In genomic region chr3:111712294-111713180, GRCh38 we compare ENCODE assay signal across 9 cellular contexts. TPM values are rescaled to one million over a fixed set of nuclear protein-coding genes. Genes with fewer than 3 reads are reported as not detected.
DNase-seq lines count a peak whose midpoint lies in the region; ATAC-seq and TF ChIP-seq lines count a peak whose summit lies in the region.
"Had no signal": no experiment of that assay in that cellular context is flagged by ENCODE, and none has a peak within 500 bp of the region (broad histone marks: within the 10 kb centered on the region; RNA-seq: fewer than 3 reads in every experiment).

No MANE protein-coding gene starts in this region.

- H3K27me3 ChIP-seq in brain microvascular endothelial cell (replicated peaks): no peaks in the 10 kb centered on the region

- peak overlapping the region; percentile 22 to 96 (median 74) for H3K27ac Mint-ChIP-seq in immature natural killer cell
- no peak overlapping the region for H3K27ac Mint-ChIP-seq in chondrocyte (ENCODE audit: unreplicated experiment)

- H3K4me3 Mint-ChIP-seq in immature natural killer cell (peak overlapping the region in 1 of 5 donors; percentile 18), chondrocyte (ENCODE audit: unreplicated experiment) (no peak overlapping the region)

- no peak overlapping the region for H3K4me3 ChIP-seq in brain microvascular endothelial cell (ENCODE audit: low read depth, low read length)
- H3K4me3 ChIP-seq: lung had no signal

- no peak overlapping the region for H3K27ac ChIP-seq in brain microvascular endothelial cell

- TF ChIP-seq CTCF in chondrocyte (IDR thresholded peaks at IDR 0.05) (no peak), brain microvascular endothelial cell (IDR thresholded peaks at IDR 0.05; ENCODE audit: low read depth, low read length, missing control alignments) (no peak)

- H3K36me3 ChIP-seq in brain microvascular endothelial cell (replicated peaks): no peaks in the 10 kb centered on the region

- H3K9me3 Mint-ChIP-seq in immature natural killer cell: no peaks in the 10 kb centered on the region
- no peaks in the 10 kb centered on the region for H3K9me3 Mint-ChIP-seq in chondrocyte (ENCODE audit: low read depth)

- peaks cover 48 to 52% of the 10 kb centered on the region in 2 donors for H3K4me1 Mint-ChIP-seq in immature natural killer cell
- H3K4me1 Mint-ChIP-seq in chondrocyte (ENCODE audit: low read depth): peaks cover 18% of the 10 kb centered on the region

- in situ Hi-C loops in brain microvascular endothelial cell (cut with HindIII; ENCODE audit: low pct_ligation_motif_present, low sequenced_read_pairs): loop anchor here (10.0 kb wide), 1 partner anchor 152 kb away; no protein-coding TSS in a partner anchor

- peak; percentile 83 for ATAC-seq in HG02852 (IDR thresholded peaks at IDR 0.05; ENCODE audit: unreplicated experiment)
- no peak for ATAC-seq in GM18861 (IDR thresholded peaks at IDR 0.05; ENCODE audit: unreplicated experiment)

- H3K27me3 Mint-ChIP-seq in immature natural killer cell (ENCODE audit: low read depth in 3 of 3) (peaks cover 0 to 2% (median 0%) of the 10 kb centered on the region in 3 donors), chondrocyte (ENCODE audit: low read depth) (no peaks in the 10 kb centered on the region)

- H3K36me3 Mint-ChIP-seq in immature natural killer cell (peaks cover 3 to 22% (median 3%) of the 10 kb centered on the region in 3 donors), chondrocyte (ENCODE audit: low read depth) (no peaks in the 10 kb centered on the region)

- DNase-seq in AG08395 (ENCODE audit: low spot score): peak; percentile 29
- peak; percentile 72 for DNase-seq in RKO (ENCODE audit: low spot score)
- DNase-seq in immature natural killer cell: peak in 2 of 3 donors; percentile 8 to 73
- DNase-seq in chondrocyte (ENCODE audit: low spot score): no peak
- DNase-seq in brain microvascular endothelial cell: no peak
- DNase-seq in Kasumi-1 (lab: John Stamatoyannopoulos, UW): no peak

RNA-seq across cellular contexts. Expression of gene PLCXD2, which starts 38.1 kb away (rescaled TPM):
- polyA plus RNA-seq in immature natural killer cell: 1 to 10 TPM in 2 of 3 donors, under 1 TPM in 1; 0.93 to 5.4 (median 2.2) TPM
- 1.0 to 1.9 TPM (median 1.0 TPM) in 3 replicates for total RNA-seq in chondrocyte

Comparison
In these comparisons a context has a peak if more than half of its experiments do, and no peak if none do; other contexts are left out.
1. DNase-seq: peak in AG08395 (single experiment), RKO (single experiment) and immature natural killer cell (2 of 3); none in chondrocyte (single experiment), brain microvascular endothelial cell (single experiment) and Kasumi-1 (0 of 2).